In the genomic region with DNA sequence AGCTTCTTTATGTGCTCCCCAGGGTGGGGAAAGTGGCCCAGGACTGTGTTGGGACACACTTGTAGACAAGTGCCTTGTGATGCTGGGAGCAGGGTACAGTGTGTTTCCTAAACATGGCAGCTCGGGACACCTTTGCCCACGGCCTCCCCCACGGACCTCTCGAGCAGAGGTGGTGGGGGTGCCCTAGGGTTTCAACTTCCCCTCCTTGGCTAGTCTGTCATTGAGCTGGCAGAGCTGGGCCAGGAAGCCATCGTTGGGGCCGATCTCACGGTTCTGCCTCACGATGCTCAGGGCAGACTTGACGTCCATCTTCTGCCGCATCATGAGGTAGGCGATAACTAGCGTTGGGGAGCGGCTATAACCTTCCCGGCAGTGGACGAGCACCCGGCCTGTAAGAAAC, we compare ENCODE assay signal across 22 cellular contexts. TPM values are rescaled to one million over a fixed set of nuclear protein-coding genes. Genes with fewer than 3 reads are reported as not detected.
A peak's percentile ranks its signal among the peaks of the same experiment; 100 is the strongest.
DNase-seq lines count a peak whose midpoint lies in the region; ATAC-seq and TF ChIP-seq lines count a peak whose summit lies in the region.
"Had no signal": no experiment of that assay in that cellular context is flagged by ENCODE, and none has a peak within 500 bp of the region (broad histone marks: within the 10 kb centered on the region; RNA-seq: fewer than 3 reads in every experiment).

No MANE protein-coding gene starts in this region.

- peak overlapping the region in 8 of 10 donors; percentile 10 to 76 (median 16) for H3K27ac ChIP-seq in heart right ventricle
- peak overlapping the region in 1 of 2 donors; percentile 59 for H3K27ac ChIP-seq in coronary artery
- H3K27ac ChIP-seq in muscle layer of duodenum (ENCODE audit: low read length), result peak overlapping the region; percentile 52
- H3K27ac ChIP-seq in upper lobe of right lung, result no peak overlapping the region
- H3K27ac ChIP-seq: A549 had no signal

- H3K9me3 ChIP-seq in heart right ventricle (no peaks in the 10 kb centered on the region), muscle layer of duodenum (ENCODE audit: control insufficient read depth in 1 of 2, low read length in 2 of 2) (no peaks in the 10 kb centered on the region), upper lobe of right lung (no peaks in the 10 kb centered on the region)
- H3K9me3 ChIP-seq: A549 had no signal

- DNase-seq in heart right ventricle, result no peak
- no peak for DNase-seq in Right ventricle myocardium superior
- peak; percentile 72 for DNase-seq in coronary artery (ENCODE audit: low spot score)
- no peak for DNase-seq in upper lobe of right lung
- no peak for DNase-seq in mucosa of gallbladder (ENCODE audit: low spot score)
- DNase-seq in activated CD8-positive, alpha-beta memory T cell treated with anti-CD3 and anti-CD28 coated beads for 24 hours, result no peak
- DNase-seq: CD8-positive, alpha-beta memory T cell; DMS53; EL; KBM-7; NCI-H1417; NCI-H187; NCI-H2107; NCI-H2227 treated with DMSO at 0.1 percent for 48 hours; NCI-H524; RPMI8226 had no signal

- intact Hi-C loops in heart right ventricle (cut with DNase I), result loop anchor here in 4 of 10 donors (5.0 to 10.0 kb wide), 2 partner anchors 78 to 195 kb away; a partner anchor contains a TSS
- intact Hi-C loops in Right ventricle myocardium superior (cut with DNase I), result no loop called here
- intact Hi-C loops in upper lobe of right lung (cut with DNase I), result loop anchor here (10.0 kb wide), 1 partner anchor 205 kb away; no protein-coding TSS in a partner anchor

- H3K4me1 ChIP-seq in heart right ventricle (peaks cover 13 to 92% (median 42%) of the 10 kb centered on the region in 9 donors), muscle layer of duodenum (ENCODE audit: control insufficient read depth in 1 of 2, insufficient read depth in 2 of 2, low read length in 2 of 2) (peaks cover 0 to 7% of the 10 kb centered on the region in 2 donors), upper lobe of right lung (peaks cover 7% of the 10 kb centered on the region)

- no peak overlapping the region for H3K4me3 ChIP-seq in heart right ventricle
- H3K4me3 ChIP-seq in coronary artery, result no peak overlapping the region
- no peak overlapping the region for H3K4me3 ChIP-seq in muscle layer of duodenum (ENCODE audit: low read depth in 1 of 2, low read length in 2 of 2)
- H3K4me3 ChIP-seq in upper lobe of right lung, result no peak overlapping the region
- H3K4me3 ChIP-seq: A549, GM23338 had no signal

- H3K36me3 ChIP-seq in heart right ventricle (peaks cover 0 to 95% (median 64%) of the 10 kb centered on the region in 9 donors), muscle layer of duodenum (ENCODE audit: control insufficient read depth in 1 of 2, insufficient read depth in 2 of 2, low read length in 2 of 2) (peaks cover 53 to 61% of the 10 kb centered on the region in 2 donors), upper lobe of right lung (peaks cover 66% of the 10 kb centered on the region)

- no peaks in the 10 kb centered on the region for H3K27me3 ChIP-seq in heart right ventricle
- H3K27me3 ChIP-seq in muscle layer of duodenum (ENCODE audit: low read depth, low read length), result no peaks in the 10 kb centered on the region
- H3K27me3 ChIP-seq in upper lobe of right lung, result no peaks in the 10 kb centered on the region

- no peak for TF ChIP-seq CTCF in heart right ventricle (IDR thresholded peaks at IDR 0.05)
- TF ChIP-seq CTCF in coronary artery (IDR thresholded peaks at IDR 0.05), result no peak
- no peak for TF ChIP-seq CTCF in upper lobe of right lung (IDR thresholded peaks at IDR 0.05)

- ATAC-seq in heart right ventricle (peak in 3 of 8 donors; percentile 4 to 30 (median 21)), Right ventricle myocardium superior (ENCODE audit: poor library complexity) (no peak), upper lobe of right lung (peak; percentile 41), SK-N-SH treated with all-trans-retinoic acid at 6 μM for 48 hours (no peak)
- ATAC-seq: GM23338, HCT116 had no signal

- WGBS in heart right ventricle, 2 donors, result 92 to 95% methylated on average over 16 of the region's 16 CpGs

TF ChIP-seq in SK-N-SH treated with all-trans-retinoic acid at 6 μM for 48 hours, 23 proteins besides CTCF, POLR2A, EP300 and RAD21:
- no peak for TF ChIP-seq ISL1 (CRISPR knock-in tag; IDR thresholded peaks at IDR 0.05)
- TF ChIP-seq ZNF70 (CRISPR knock-in tag; IDR thresholded peaks at IDR 0.05), result no peak
- TF ChIP-seq, protein P1, sequence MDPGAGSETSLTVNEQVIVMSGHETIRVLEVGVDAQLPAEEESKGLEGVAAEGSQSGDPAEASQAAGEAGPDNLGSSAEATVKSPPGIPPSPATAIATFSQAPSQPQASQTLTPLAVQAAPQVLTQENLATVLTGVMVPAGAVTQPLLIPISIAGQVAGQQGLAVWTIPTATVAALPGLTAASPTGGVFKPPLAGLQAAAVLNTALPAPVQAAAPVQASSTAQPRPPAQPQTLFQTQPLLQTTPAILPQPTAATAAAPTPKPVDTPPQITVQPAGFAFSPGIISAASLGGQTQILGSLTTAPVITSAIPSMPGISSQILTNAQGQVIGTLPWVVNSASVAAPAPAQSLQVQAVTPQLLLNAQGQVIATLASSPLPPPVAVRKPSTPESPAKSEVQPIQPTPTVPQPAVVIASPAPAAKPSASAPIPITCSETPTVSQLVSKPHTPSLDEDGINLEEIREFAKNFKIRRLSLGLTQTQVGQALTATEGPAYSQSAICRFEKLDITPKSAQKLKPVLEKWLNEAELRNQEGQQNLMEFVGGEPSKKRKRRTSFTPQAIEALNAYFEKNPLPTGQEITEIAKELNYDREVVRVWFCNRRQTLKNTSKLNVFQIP (CRISPR knock-in tag; IDR thresholded peaks at IDR 0.05; ENCODE audit: borderline replicate concordance, low read depth), result no peak
- no peak for TF ChIP-seq ZFP3 (CRISPR knock-in tag; IDR thresholded peaks at IDR 0.05)
- TF ChIP-seq CSDC2 (CRISPR knock-in tag; IDR thresholded peaks at IDR 0.05), result no peak
- TF ChIP-seq, protein P2, sequence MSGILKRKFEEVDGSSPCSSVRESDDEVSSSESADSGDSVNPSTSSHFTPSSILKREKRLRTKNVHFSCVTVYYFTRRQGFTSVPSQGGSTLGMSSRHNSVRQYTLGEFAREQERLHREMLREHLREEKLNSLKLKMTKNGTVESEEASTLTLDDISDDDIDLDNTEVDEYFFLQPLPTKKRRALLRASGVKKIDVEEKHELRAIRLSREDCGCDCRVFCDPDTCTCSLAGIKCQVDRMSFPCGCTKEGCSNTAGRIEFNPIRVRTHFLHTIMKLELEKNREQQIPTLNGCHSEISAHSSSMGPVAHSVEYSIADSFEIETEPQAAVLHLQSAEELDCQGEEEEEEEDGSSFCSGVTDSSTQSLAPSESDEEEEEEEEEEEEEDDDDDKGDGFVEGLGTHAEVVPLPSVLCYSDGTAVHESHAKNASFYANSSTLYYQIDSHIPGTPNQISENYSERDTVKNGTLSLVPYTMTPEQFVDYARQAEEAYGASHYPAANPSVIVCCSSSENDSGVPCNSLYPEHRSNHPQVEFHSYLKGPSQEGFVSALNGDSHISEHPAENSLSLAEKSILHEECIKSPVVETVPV (CRISPR knock-in tag; IDR thresholded peaks at IDR 0.05), result no peak

RNA-seq across cellular contexts. Expression of a gene that starts 9.4 kb away (rescaled TPM):
- total RNA-seq in heart right ventricle, result 100 to 1,000 TPM; 222 to 359 (median 297) TPM
- polyA plus RNA-seq in heart right ventricle, result 100 to 1,000 TPM; 119 to 371 TPM
- total RNA-seq in Right ventricle myocardium superior, result 224 TPM
- 100.0 TPM for total RNA-seq in upper lobe of right lung
- total RNA-seq in mucosa of gallbladder, result 127 TPM

RNA-seq across cellular contexts. Expression of a gene that starts 10.8 kb away (rescaled TPM):
- total RNA-seq in heart right ventricle (under 1 TPM in 3 of 10 donors, not detected in 7; 0.07 to 0.09 (median 0.09) TPM), Right ventricle myocardium superior (not detected), upper lobe of right lung (not detected), mucosa of gallbladder (not detected)
- not detected for polyA plus RNA-seq in heart right ventricle
- total RNA-seq: CD8-positive, alpha-beta memory T cell had no signal
- polyA plus RNA-seq: A549; BJ; CD8-positive, alpha-beta memory T cell had no signal

RNA-seq across cellular contexts. Expression of a gene that starts 10.8 kb away (rescaled TPM):
- total RNA-seq in heart right ventricle (under 1 TPM in 1 of 10 donors, not detected in 9; 0.14 TPM), Right ventricle myocardium superior (not detected), upper lobe of right lung (not detected), mucosa of gallbladder (not detected)
- polyA plus RNA-seq in heart right ventricle, result under 1 TPM in 1 of 2 donors, not detected in 1; 0.03 TPM
- total RNA-seq: CD8-positive, alpha-beta memory T cell; GM23338 had no signal
- polyA plus RNA-seq: BJ; CD8-positive, alpha-beta memory T cell; GM23338 had no signal
